Comparison of ENCODE assay signal across 8 cellular contexts in the genomic region with DNA sequence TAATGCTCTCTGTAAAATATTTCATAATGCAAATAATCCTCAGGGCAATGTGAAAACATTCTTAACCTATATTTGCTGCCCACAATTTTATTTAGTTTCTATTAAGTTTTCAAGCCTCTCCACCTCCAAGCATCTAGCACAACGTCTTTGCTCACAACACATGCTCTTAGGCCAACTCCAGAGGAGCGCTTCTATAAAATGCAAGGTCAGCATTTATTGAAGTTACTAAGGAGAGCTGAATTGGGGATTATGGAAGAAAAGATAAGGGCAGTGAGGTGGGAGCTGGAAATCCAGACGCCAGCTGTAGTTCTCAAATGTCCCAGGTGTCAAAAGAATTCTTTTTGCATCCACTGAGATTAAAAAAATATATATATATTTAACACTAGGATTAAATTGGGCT. TPM values are rescaled to one million over a fixed set of nuclear protein-coding genes. Genes with fewer than 3 reads are reported as not detected.
DNase-seq lines count a peak whose midpoint lies in the region; ATAC-seq and TF ChIP-seq lines count a peak whose summit lies in the region.

No MANE protein-coding gene starts in this region.

- H3K4me3 ChIP-seq in BLaER1: peak overlapping the region; percentile 84
- peak overlapping the region; percentile 96 for H3K4me3 ChIP-seq in Jurkat, Clone E6-1 (ENCODE audit: low read length)
- H3K4me3 ChIP-seq in cardiac fibroblast (replicated peaks in 1 of 2; ENCODE audit: low read depth in 2 of 2, low read length in 2 of 2): peak overlapping the region; percentile 90 to 96
- peak overlapping the region in 1 of 2 donors; percentile 91 for H3K4me3 ChIP-seq in body of pancreas

- POLR2A ChIA-PET in naive thymus-derived CD8-positive, alpha-beta T cell (lab: Charles Lee): interaction anchor here (0.6 to 4.8 kb wide), 5 partner anchors 12 to 847 kb away, joined by 3 to 48 read pairs (median 14); partner anchors contain the start of genes LRRC58 and NDUFB4

- H3K4me3 Mint-ChIP-seq in naive thymus-derived CD8-positive, alpha-beta T cell: peak overlapping the region; percentile 71 to 98 (median 94)

- peaks cover 8% of the 10 kb centered on the region; the same call in 1 of the 2 replicates for H4K20me1 ChIP-seq in BLaER1

- H3K4me1 Mint-ChIP-seq in naive thymus-derived CD8-positive, alpha-beta T cell: peaks cover 23 to 46% (median 39%) of the 10 kb centered on the region in 4 donors

- H3K27me3 Mint-ChIP-seq in naive thymus-derived CD8-positive, alpha-beta T cell: no peaks in the 10 kb centered on the region

- peak overlapping the region; percentile 88; the same call in 1 of the 2 replicates for H3K9ac ChIP-seq in BLaER1

- intact Hi-C loops in body of pancreas (cut with DNase I): no loop called here

- H3K27ac ChIP-seq in BLaER1: no peak overlapping the region
- peak overlapping the region in 1 of 4 donors; percentile 98 for H3K27ac ChIP-seq in body of pancreas

- peaks cover 17% of the 10 kb centered on the region for H3K9me3 ChIP-seq in BLaER1
- H3K9me3 ChIP-seq in body of pancreas: no peaks in the 10 kb centered on the region

- DNase-seq in Jurkat, Clone E6-1 (ENCODE audit: low read depth, low spot score): no peak
- no peak for DNase-seq in cardiac fibroblast (ENCODE audit: low read depth in 2 of 2)
- DNase-seq in naive thymus-derived CD8-positive, alpha-beta T cell: no peak
- DNase-seq in body of pancreas: no peak
- DNase-seq in mesenteric fat pad (ENCODE audit: low spot score): no peak

- no peak for TF ChIP-seq CTCF in cardiac fibroblast (IDR thresholded peaks at IDR 0.05; ENCODE audit: low read depth, low read length)
- TF ChIP-seq CTCF in body of pancreas (IDR thresholded peaks at IDR 0.05): no peak

- TF ChIP-seq POLR2A in body of pancreas (IDR thresholded peaks at IDR 0.05): no peak

- H3K36me3 ChIP-seq in BLaER1 (peaks cover 19% of the 10 kb centered on the region), body of pancreas (replicated peaks in 1 of 2; ENCODE audit: insufficient read depth in 1 of 2, low read depth in 2 of 2) (peaks cover 0 to 1% of the 10 kb centered on the region in 2 donors)

- H3K36me3 Mint-ChIP-seq in naive thymus-derived CD8-positive, alpha-beta T cell: peaks cover 0 to 12% (median 8%) of the 10 kb centered on the region in 3 donors

- peak overlapping the region in 9 of 10 donors; percentile 13 to 99 (median 98) for H3K27ac Mint-ChIP-seq in naive thymus-derived CD8-positive, alpha-beta T cell

- peak overlapping the region; percentile 65 for H3K4me2 ChIP-seq in BLaER1

- no peaks in the 10 kb centered on the region for H3K27me3 ChIP-seq in BLaER1
- no peaks in the 10 kb centered on the region for H3K27me3 ChIP-seq in body of pancreas

- 50 to 60% methylated on average over 3 of the region's 3 CpGs for WGBS in body of pancreas, 2 donors

- H3K9me3 Mint-ChIP-seq in naive thymus-derived CD8-positive, alpha-beta T cell: peaks cover 0 to 9% (median 0%) of the 10 kb centered on the region in 9 donors

- ATAC-seq in naive thymus-derived CD8-positive, alpha-beta T cell: no peak
- ATAC-seq in HG02885 (IDR thresholded peaks at IDR 0.05; ENCODE audit: poor library complexity, unreplicated experiment): no peak
- ATAC-seq in body of pancreas: no peak
- no peak for ATAC-seq in GM19467 (IDR thresholded peaks at IDR 0.05; ENCODE audit: unreplicated experiment)

- peaks cover 25% of the 10 kb centered on the region for H3K4me1 ChIP-seq in BLaER1
- peaks cover 26% of the 10 kb centered on the region for H3K4me1 ChIP-seq in body of pancreas

RNA-seq across cellular contexts. Expression of gene RABL3, which starts 1.0 kb away (rescaled TPM):
- 19.1 TPM for polyA plus RNA-seq in Jurkat, Clone E6-1 (2012; ENCODE audit: insufficient read depth, insufficient read length)
- 10 to 100 TPM; 34.9 to 39.5 TPM for total RNA-seq in naive thymus-derived CD8-positive, alpha-beta T cell
- polyA plus RNA-seq in naive thymus-derived CD8-positive, alpha-beta T cell: 10 to 100 TPM; 29.5 to 41.9 (median 39.0) TPM
- total RNA-seq in body of pancreas (1 to 10 TPM; 7.3 to 9.9 TPM), mesenteric fat pad (29.6 TPM)

RNA-seq across cellular contexts. Expression of gene GTF2E1, which starts 1.2 kb away (rescaled TPM):
- 19.9 TPM for polyA plus RNA-seq in Jurkat, Clone E6-1 (2012; ENCODE audit: insufficient read depth, insufficient read length)
- total RNA-seq in naive thymus-derived CD8-positive, alpha-beta T cell: 10 to 100 TPM; 23.9 to 26.5 TPM
- 10 to 100 TPM; 10.9 to 15.9 (median 11.5) TPM for polyA plus RNA-seq in naive thymus-derived CD8-positive, alpha-beta T cell
- total RNA-seq in body of pancreas: 1 to 10 TPM; 3.6 to 5.9 TPM
- 12.8 TPM for total RNA-seq in mesenteric fat pad

RNA-seq across cellular contexts. Expression of gene HGD, which starts 59.3 kb away (rescaled TPM):
- not detected for polyA plus RNA-seq in Jurkat, Clone E6-1 (2012; ENCODE audit: insufficient read depth, insufficient read length)
- total RNA-seq in naive thymus-derived CD8-positive, alpha-beta T cell: 1 to 10 TPM; 3.8 to 5.5 TPM
- polyA plus RNA-seq in naive thymus-derived CD8-positive, alpha-beta T cell: not detected
- 10 to 100 TPM; 14.2 to 14.3 TPM for total RNA-seq in body of pancreas
- total RNA-seq in mesenteric fat pad: 0.80 TPM
